ENCODE assay signal across 12 cellular contexts in genomic region chr19:49427855-49428546, GRCh38. TPM values are rescaled to one million over a fixed set of nuclear protein-coding genes. Genes with fewer than 3 reads are reported as not detected.
DNase-seq lines count a peak whose midpoint lies in the region; ATAC-seq, FAIRE-seq and TF ChIP-seq lines count a peak whose summit lies in the region.
"Had no signal": no experiment of that assay in that cellular context is flagged by ENCODE, and none has a peak within 500 bp of the region (broad histone marks: within the 10 kb centered on the region; RNA-seq: fewer than 3 reads in every experiment).

No MANE protein-coding gene starts in this region.

- H3K4me1 ChIP-seq in ectodermal cell (ENCODE audit: control insufficient read depth, insufficient read depth, low read length), result peaks cover 32% of the 10 kb centered on the region
- peaks cover 0 to 6% (median 0%) of the 10 kb centered on the region in 3 donors for H3K4me1 ChIP-seq in pancreas

- H3K36me3 ChIP-seq in ectodermal cell (ENCODE audit: control insufficient read depth, insufficient read depth, low read length), result no peaks in the 10 kb centered on the region
- H3K36me3 ChIP-seq in pancreas, result no peaks in the 10 kb centered on the region

- ATAC-seq in pancreas, result peak; percentile 57 to 84 (median 67)
- ATAC-seq in HG02885 (IDR thresholded peaks at IDR 0.05; ENCODE audit: poor library complexity, unreplicated experiment), result no peak
- no peak for ATAC-seq in HG03521 (IDR thresholded peaks at IDR 0.05; ENCODE audit: unreplicated experiment)

- intact Hi-C loops in pancreas (cut with DNase I), result no loop called here

- FAIRE-seq in pancreas (lab: Jason Lieb, UNC), result no peak

- H3K4me3 ChIP-seq in ectodermal cell (ENCODE audit: insufficient read depth, low read depth, low read length), result peak overlapping the region; percentile 42
- H3K4me3 ChIP-seq in pancreas, result peak overlapping the region in 1 of 4 donors; percentile 29
- H3K4me3 ChIP-seq: SK-N-MC had no signal

- peaks cover 99% of the 10 kb centered on the region for H3K27me3 ChIP-seq in ectodermal cell (ENCODE audit: control insufficient read depth, insufficient read depth, low read length, poor library complexity, severe bottlenecking)
- peaks cover 0 to 62% (median 7%) of the 10 kb centered on the region in 4 donors for H3K27me3 ChIP-seq in pancreas

- H3K27ac ChIP-seq in ectodermal cell (ENCODE audit: insufficient read depth, low read depth, low read length, poor library complexity, severe bottlenecking) (no peak overlapping the region), pancreas (no peak overlapping the region)
- H3K27ac ChIP-seq: SK-N-MC had no signal

- H3K9me3 ChIP-seq in ectodermal cell (ENCODE audit: control insufficient read depth, low read length) (no peaks in the 10 kb centered on the region), pancreas (no peaks in the 10 kb centered on the region)

- WGBS in ectodermal cell, 2 experiments, result 1% methylated on average over 45 of the region's 45 CpGs
- WGBS in pancreas, 2 donors, result 3% methylated on average over 45 of the region's 45 CpGs

- no peak for TF ChIP-seq CTCF in pancreas (IDR thresholded peaks at IDR 0.05)

- peak; percentile 34 for DNase-seq in NCI-H345 (lab: John Stamatoyannopoulos, UW)
- no peak for DNase-seq in NCI-H345 treated with DMSO at 0.1 percent for 48 hours (lab: John Stamatoyannopoulos, UW; ENCODE audit: unreplicated experiment)
- peak; percentile 38 for DNase-seq in NCI-H510A (lab: John Stamatoyannopoulos, UW)
- DNase-seq in pancreas, result peak in 2 of 6 donors; percentile 60 to 75
- no peak for DNase-seq in NCI-H1092 treated with DMSO at 0.1 percent for 48 hours (lab: John Stamatoyannopoulos, UW)

RNA-seq across cellular contexts. Expression of gene GFY, which starts 2.8 kb away (rescaled TPM):
- 0.94 TPM for polyA plus RNA-seq in ectodermal cell (2013, experiment 1 of 4)
- 0.64 TPM for polyA plus RNA-seq in ectodermal cell (2013, experiment 2 of 4)
- 0.21 TPM for polyA plus RNA-seq in ectodermal cell (2013, experiment 3 of 4)
- polyA plus RNA-seq in ectodermal cell (2013, experiment 4 of 4), result 0.32 TPM
- not detected for total RNA-seq in pancreas
- not detected for polyA plus RNA-seq in pancreas
- total RNA-seq: posterior vena cava, ureter had no signal
- polyA plus RNA-seq: BJ had no signal

RNA-seq across cellular contexts. Expression of gene PTH2, which starts 4.8 kb away (rescaled TPM):
- polyA plus RNA-seq in ectodermal cell (2013, experiment 1 of 4), result not detected
- not detected for polyA plus RNA-seq in ectodermal cell (2013, experiment 2 of 4)
- polyA plus RNA-seq in ectodermal cell (2013, experiment 3 of 4), result not detected
- not detected for polyA plus RNA-seq in ectodermal cell (2013, experiment 4 of 4)
- total RNA-seq in pancreas, result not detected
- polyA plus RNA-seq in pancreas, result not detected
- total RNA-seq: posterior vena cava, ureter had no signal
- polyA plus RNA-seq: BJ had no signal

RNA-seq across cellular contexts. Expression of gene SLC17A7, which starts 13.3 kb away (rescaled TPM):
- polyA plus RNA-seq in ectodermal cell (2013, experiment 1 of 4), result 3.3 TPM
- polyA plus RNA-seq in ectodermal cell (2013, experiment 2 of 4), result 2.8 TPM
- 3.0 TPM for polyA plus RNA-seq in ectodermal cell (2013, experiment 3 of 4)
- 3.2 TPM for polyA plus RNA-seq in ectodermal cell (2013, experiment 4 of 4)
- total RNA-seq in pancreas, result under 1 TPM in 5 of 6 donors, not detected in 1; 0.13 to 0.53 (median 0.40) TPM
- polyA plus RNA-seq in pancreas, result under 1 TPM; 0.30 to 0.31 TPM

RNA-seq across cellular contexts. Expression of gene PIH1D1, which starts 23.6 kb away (rescaled TPM):
- polyA plus RNA-seq in ectodermal cell (2013, experiment 1 of 4), result 137 TPM
- 145 TPM for polyA plus RNA-seq in ectodermal cell (2013, experiment 2 of 4)
- 99.8 TPM for polyA plus RNA-seq in ectodermal cell (2013, experiment 3 of 4)
- 97.5 TPM for polyA plus RNA-seq in ectodermal cell (2013, experiment 4 of 4)
- total RNA-seq in pancreas, result 10 to 100 TPM; 34.2 to 49.1 (median 37.2) TPM
- polyA plus RNA-seq in pancreas, result 100 to 1,000 TPM in 1 of 2 donors, 10 to 100 TPM in 1; 82.5 to 110 TPM

RNA-seq across cellular contexts. Expression of gene ALDH16A1, which starts 25.0 kb away (rescaled TPM):
- 46.6 TPM for polyA plus RNA-seq in ectodermal cell (2013, experiment 1 of 4)
- 45.6 TPM for polyA plus RNA-seq in ectodermal cell (2013, experiment 2 of 4)
- polyA plus RNA-seq in ectodermal cell (2013, experiment 3 of 4), result 34.5 TPM
- 35.1 TPM for polyA plus RNA-seq in ectodermal cell (2013, experiment 4 of 4)
- 10 to 100 TPM; 16.1 to 22.9 (median 19.8) TPM for total RNA-seq in pancreas
- polyA plus RNA-seq in pancreas, result 10 to 100 TPM; 72.4 to 89.3 TPM

Comparison
In these comparisons a context has a peak if more than half of its experiments do, and no peak if none do; other contexts are left out.
1. DNase-seq: peak in NCI-H345 (single experiment) and NCI-H510A (single experiment); none in NCI-H345 treated with DMSO at 0.1 percent for 48 hours (single experiment) and NCI-H1092 treated with DMSO at 0.1 percent for 48 hours (single experiment).
2. ATAC-seq: peak in pancreas (4 of 4); none in HG02885 (single experiment) and HG03521 (single experiment).